ENCODE assay signal across 31 cellular contexts in genomic region chr2:12421061-12421460, GRCh38.
"Had no signal": no experiment of that assay in that cellular context is flagged by ENCODE, and none has a peak within 500 bp of the region (broad histone marks: within the 10 kb centered on the region; RNA-seq: fewer than 3 reads in every experiment).

No MANE protein-coding gene starts in this region.

- FAIRE-seq: colon, endothelial cell of umbilical vein, frontal cortex had no signal

- H3K4me3 ChIP-seq: adrenal gland, body of pancreas, esophagus squamous epithelium had no signal

- H3K9me3 ChIP-seq: adrenal gland, body of pancreas, esophagus squamous epithelium had no signal

- H3K27me3 ChIP-seq: adrenal gland, body of pancreas, esophagus squamous epithelium had no signal

- H3K36me3 ChIP-seq: adrenal gland, esophagus squamous epithelium had no signal

- H3K27ac ChIP-seq: adrenal gland, body of pancreas, epithelial cell of prostate, esophagus squamous epithelium had no signal

- H3K4me1 ChIP-seq: adrenal gland, body of pancreas had no signal

- ATAC-seq: activated CD4-positive, alpha-beta T cell treated with anti-CD3 and anti-CD28 coated beads for 36 hours; activated CD8-positive, alpha-beta memory T cell treated with anti-CD3 and anti-CD28 coated beads, Interleukin-2, amount 10 ng/mL, durations not matched to agents 7 days and 5 days; activated CD8-positive, alpha-beta T cell treated with anti-CD3 and anti-CD28 coated beads, Interleukin-2, amount 10 ng/mL, durations not matched to agents 7 days and 5 days; activated naive CD8-positive, alpha-beta T cell treated with anti-CD3 and anti-CD28 coated beads, Interleukin-2, amount 50 U/mL, for 24 hours; body of pancreas; effector memory CD8-positive, alpha-beta T cell had no signal

- DNase-seq: activated CD4-positive, alpha-beta memory T cell treated with anti-CD3 and anti-CD28 coated beads for 36 hours; activated CD4-positive, alpha-beta T cell treated with anti-CD3 and anti-CD28 coated beads for 36 hours; activated CD4-positive, alpha-beta T cell treated with anti-CD3 and anti-CD28 coated beads, Interleukin-2, amount 10 ng/mL, durations not matched to agents 24 days and 14 days; activated CD4-positive, CD25-positive, alpha-beta regulatory T cell; activated CD4-positive, CD25-positive, alpha-beta regulatory T cell treated with anti-CD3 and anti-CD28 coated beads, Interleukin-2, amount 50 U/mL, for 72 hours; activated CD8-positive, alpha-beta memory T cell treated with anti-CD3 and anti-CD28 coated beads, Interleukin-2, amount 10 ng/mL, durations not matched to agents 7 days and 5 days; activated CD8-positive, alpha-beta memory T cell treated with anti-CD3 and anti-CD28 coated beads, Interleukin-2, amount 50 U/mL, for 4 hours; activated CD8-positive, alpha-beta T cell treated with anti-CD3 and anti-CD28 coated beads, Interleukin-2, amount 10 ng/mL, durations not matched to agents 7 days and 5 days; activated effector memory CD4-positive, alpha-beta T cell treated with anti-CD3 and anti-CD28 coated beads, Interleukin-2, amount 50 U/mL, for 16 hours; activated naive CD4-positive, alpha-beta T cell treated with anti-CD3 and anti-CD28 coated beads for 36 hours; activated naive CD8-positive, alpha-beta T cell treated with anti-CD3 and anti-CD28 coated beads for 36 hours; activated naive CD8-positive, alpha-beta T cell treated with anti-CD3 and anti-CD28 coated beads, Interleukin-2, amount 50 U/mL, for 24 hours; activated T-cell treated with anti-CD3 and anti-CD28 coated beads, Interleukin-2, amount 50 U/mL, for 1 hour; activated T-cell treated with anti-CD3 and anti-CD28 coated beads, Interleukin-2, amount 50 U/mL, for 48 hours; adrenal gland; amygdala; aorta; body of pancreas; caudate nucleus; cortex of kidney; dermis blood vessel endothelial cell; effector CD4-positive, alpha-beta T cell; effector memory CD8-positive, alpha-beta T cell; esophagus squamous epithelium; foreskin fibroblast; glutamatergic neuron; T-helper 2 cell had no signal
